In the genomic region with DNA sequence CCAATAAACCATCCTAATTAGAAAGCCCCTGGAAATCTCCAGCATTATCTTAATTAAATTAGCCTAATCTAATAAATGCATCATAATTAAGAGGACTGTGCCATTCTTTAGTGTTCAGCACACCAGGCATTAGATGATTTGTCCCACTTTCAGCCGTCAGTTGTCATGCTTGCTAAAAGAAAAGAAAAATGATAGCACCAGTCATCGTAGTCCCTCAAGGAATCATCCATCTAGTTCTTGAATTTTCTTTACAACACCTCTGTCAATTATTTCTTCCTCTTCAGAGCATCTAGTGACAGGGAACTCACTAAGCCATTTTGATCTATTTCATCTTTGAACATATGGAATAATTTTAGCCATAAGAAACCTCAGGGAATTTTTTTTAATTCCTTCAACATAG, we compare ENCODE assay signal across 23 cellular contexts.
"Had no signal": no experiment of that assay in that cellular context is flagged by ENCODE, and none has a peak within 500 bp of the region (broad histone marks: within the 10 kb centered on the region; RNA-seq: fewer than 3 reads in every experiment).

No MANE protein-coding gene starts in this region.

- H3K27me3 ChIP-seq: esophagus muscularis mucosa, gastrocnemius medialis, heart right ventricle, right lobe of liver, spleen, stomach, transverse colon had no signal

- H3K4me3 ChIP-seq: esophagus muscularis mucosa, gastrocnemius medialis, heart right ventricle, mucosa of descending colon, psoas muscle, right lobe of liver, spleen, stomach, thoracic aorta, transverse colon had no signal

- H3K27ac ChIP-seq: epithelial cell of prostate, esophagus muscularis mucosa, heart right ventricle, psoas muscle, right lobe of liver, spleen, stomach, thoracic aorta, transverse colon had no signal

- DNase-seq: effector memory CD8-positive, alpha-beta T cell; gastrocnemius medialis; heart right ventricle; hypothalamus; kidney glomerular epithelial cell; mammary epithelial cell; mucosa of descending colon; naive thymus-derived CD8-positive, alpha-beta T cell; occipital lobe; psoas muscle; retina; right lobe of liver; spleen; stimulated activated CD4-positive, alpha-beta T cell treated with anti-CD3 and anti-CD28 coated beads, Interleukin-15, amount 100 ng/mL, for 24 hours; stimulated activated CD4-positive, alpha-beta T cell treated with anti-CD3 and anti-CD28 coated beads, Interleukin-1b, Interleukin-23, amount 100 ng/mL, for 48 hours; stimulated activated CD4-positive, alpha-beta T cell treated with anti-CD3 and anti-CD28 coated beads, Interleukin-4, amount 100 ng/mL, for 24 hours; stimulated activated naive CD4-positive, alpha-beta T cell; stomach; substantia nigra; transverse colon had no signal

- H3K36me3 Mint-ChIP-seq: naive thymus-derived CD8-positive, alpha-beta T cell had no signal

- ATAC-seq: effector memory CD8-positive, alpha-beta T cell; gastrocnemius medialis; heart right ventricle; mucosa of descending colon; naive thymus-derived CD8-positive, alpha-beta T cell; psoas muscle; right lobe of liver had no signal

- H3K9me3 ChIP-seq: esophagus muscularis mucosa, gastrocnemius medialis, heart right ventricle, mucosa of descending colon, psoas muscle, right lobe of liver, spleen, stomach, thoracic aorta, transverse colon had no signal

- H3K27ac Mint-ChIP-seq: effector memory CD8-positive, alpha-beta T cell; naive thymus-derived CD8-positive, alpha-beta T cell had no signal

- H3K4me3 Mint-ChIP-seq: effector memory CD8-positive, alpha-beta T cell; naive thymus-derived CD8-positive, alpha-beta T cell had no signal

- H3K9me3 Mint-ChIP-seq: effector memory CD8-positive, alpha-beta T cell; naive thymus-derived CD8-positive, alpha-beta T cell had no signal

- H3K36me3 ChIP-seq: esophagus muscularis mucosa, gastrocnemius medialis, heart right ventricle, right lobe of liver, spleen, stomach, thoracic aorta, transverse colon had no signal
